In genomic region chr4:142516686-142517145, GRCh38 we compare ENCODE assay signal across 14 cellular contexts.
DNase-seq lines count a peak whose midpoint lies in the region; ATAC-seq, FAIRE-seq and TF ChIP-seq lines count a peak whose summit lies in the region.
"Had no signal": no experiment of that assay in that cellular context is flagged by ENCODE, and none has a peak within 500 bp of the region (broad histone marks: within the 10 kb centered on the region; RNA-seq: fewer than 3 reads in every experiment).

No MANE protein-coding gene starts in this region.

- TF ChIP-seq POLR2A in A549 (IDR thresholded peaks at IDR 0.05; ENCODE audit: low read length), result no peak
- TF ChIP-seq POLR2A in spleen (IDR thresholded peaks at IDR 0.05), result no peak

- DNase-seq in A549 (ENCODE audit: low read depth in 1 of 2, low spot score in 1 of 2) (no peak), HCEC 1CT (peak; percentile 30), epithelial cell of proximal tubule (ENCODE audit: low read depth) (peak; percentile 33), kidney glomerular epithelial cell (lab: John Stamatoyannopoulos, UW) (peak; percentile 20), NCI-H1092 treated with DMSO at 0.1 percent for 48 hours (lab: John Stamatoyannopoulos, UW) (no peak), RPMI8226 (no peak), spleen (no peak)
- DNase-seq: ACHN, MV-4-11, NCI-H345, occipital lobe had no signal

- no peak for FAIRE-seq in A549 (lab: Jason Lieb, UNC)
- FAIRE-seq: HTR-8/SVneo had no signal

- ATAC-seq in A549 (no peak), GM21619 (IDR thresholded peaks at IDR 0.05; ENCODE audit: unreplicated experiment) (no peak)
- ATAC-seq: SK-N-SH treated with all-trans-retinoic acid at 6 μM for 48 hours had no signal

- POLR2A ChIA-PET in A549 (lab: Yijun Ruan, JAX), result no interaction called here

- WGBS in A549 (ENCODE audit: missing lambda C conversion rate), result 57% methylated on average over 2 of the region's 2 CpGs
- 65 to 82% (median 74%) methylated on average over 2 of the region's 2 CpGs for WGBS in spleen, 5 donors

- no peaks in the 10 kb centered on the region for H3K27me3 ChIP-seq in spleen (replicated peaks in 1 of 7)

- H3K36me3 ChIP-seq in spleen, result no peaks in the 10 kb centered on the region

- intact Hi-C loops in spleen (cut with DNase I; ENCODE audit: low total_unique reads), result no loop called here

- TF ChIP-seq RAD21 in A549 (conservative IDR thresholded peaks at IDR 0.05 in 1 of 2, IDR thresholded peaks at IDR 0.05 in 1 of 2), result no peak

- H3K27ac ChIP-seq in A549 (peak overlapping the region; percentile 21 to 57; a peak in 2 of 6 replicates), spleen (no peak overlapping the region)

- H3K9me3 ChIP-seq in A549 (no peaks in the 10 kb centered on the region), spleen (no peaks in the 10 kb centered on the region)

- no peak for TF ChIP-seq CTCF in A549 (IDR thresholded peaks at IDR 0.05)
- no peak for TF ChIP-seq CTCF in epithelial cell of proximal tubule (conservative IDR thresholded peaks at IDR 0.05; ENCODE audit: low read depth, low read length)
- TF ChIP-seq CTCF in spleen (IDR thresholded peaks at IDR 0.05 in 8 of 11, conservative IDR thresholded peaks at IDR 0.05 in 3 of 11), result no peak

- no peak for TF ChIP-seq EP300 in A549 (IDR thresholded peaks at IDR 0.05)

- peaks cover 37% of the 10 kb centered on the region for H3K4me1 ChIP-seq in A549
- no peaks in the 10 kb centered on the region for H3K4me1 ChIP-seq in spleen

- CTCF ChIA-PET in A549 (lab: Yijun Ruan, JAX), result no interaction called here

- H3K4me3 ChIP-seq in A549 (no peak overlapping the region), epithelial cell of proximal tubule (ENCODE audit: low read depth, low read length) (no peak overlapping the region), spleen (no peak overlapping the region)

- H3K4me2 ChIP-seq in A549, result no peak overlapping the region

TF ChIP-seq in A549, 52 proteins besides CTCF, POLR2A, EP300 and RAD21:
- TF ChIP-seq, protein P1, sequence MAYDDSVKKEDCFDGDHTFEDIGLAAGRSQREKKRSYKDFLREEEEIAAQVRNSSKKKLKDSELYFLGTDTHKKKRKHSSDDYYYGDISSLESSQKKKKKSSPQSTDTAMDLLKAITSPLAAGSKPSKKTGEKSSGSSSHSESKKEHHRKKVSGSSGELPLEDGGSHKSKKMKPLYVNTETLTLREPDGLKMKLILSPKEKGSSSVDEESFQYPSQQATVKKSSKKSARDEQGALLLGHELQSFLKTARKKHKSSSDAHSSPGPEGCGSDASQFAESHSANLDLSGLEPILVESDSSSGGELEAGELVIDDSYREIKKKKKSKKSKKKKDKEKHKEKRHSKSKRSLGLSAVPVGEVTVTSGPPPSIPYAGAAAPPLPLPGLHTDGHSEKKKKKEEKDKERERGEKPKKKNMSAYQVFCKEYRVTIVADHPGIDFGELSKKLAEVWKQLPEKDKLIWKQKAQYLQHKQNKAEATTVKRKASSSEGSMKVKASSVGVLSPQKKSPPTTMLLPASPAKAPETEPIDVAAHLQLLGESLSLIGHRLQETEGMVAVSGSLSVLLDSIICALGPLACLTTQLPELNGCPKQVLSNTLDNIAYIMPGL (CRISPR knock-in tag; IDR thresholded peaks at IDR 0.05; ENCODE audit: borderline replicate concordance), result no peak
- no peak for TF ChIP-seq RCOR1 (IDR thresholded peaks at IDR 0.05; ENCODE audit: low read depth, low read length)
- no peak for TF ChIP-seq MYC (IDR thresholded peaks at IDR 0.05; ENCODE audit: borderline replicate concordance, low read length)
- TF ChIP-seq JUNB (IDR thresholded peaks at IDR 0.05), result no peak
- TF ChIP-seq ZNF302 (CRISPR knock-in tag; IDR thresholded peaks at IDR 0.05), result no peak
TF ChIP-seq in A549: peak in this region for 0.

Comparison
In these comparisons a context has a peak if more than half of its experiments do, and no peak if none do; other contexts are left out.
1. DNase-seq: peak in HCEC 1CT (single experiment), epithelial cell of proximal tubule (single experiment) and kidney glomerular epithelial cell (single experiment); none in A549 (0 of 2), NCI-H1092 treated with DMSO at 0.1 percent for 48 hours (single experiment), RPMI8226 (single experiment) and spleen (single experiment).
2. H3K27ac ChIP-seq: peak in A549 (2 of 2); none in spleen (0 of 8).